Comparison of ENCODE assay signal across 1 cellular context in the genomic region with DNA sequence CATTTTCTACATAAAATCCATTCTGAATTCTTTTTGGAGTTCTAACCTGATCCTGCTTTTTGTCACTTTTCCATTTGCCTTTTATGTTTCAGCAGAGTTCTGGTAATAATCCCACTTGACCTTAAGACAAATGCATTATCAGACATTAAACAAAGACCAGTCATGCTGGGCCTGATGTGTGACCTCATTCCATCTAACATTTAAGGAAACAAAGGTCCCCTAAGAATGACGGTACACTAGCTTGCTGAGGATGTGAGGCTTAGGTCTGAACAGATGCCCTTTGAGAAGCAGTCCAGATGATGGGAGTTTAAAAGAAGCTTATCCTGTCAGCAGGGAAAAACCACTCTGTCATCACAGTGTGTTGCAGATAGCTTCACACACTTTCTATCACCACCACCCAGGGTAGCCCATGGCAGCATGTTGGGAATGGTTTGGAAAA.
TF ChIP-seq lines count a peak whose summit lies in the region.

No MANE protein-coding gene starts in this region.

TF ChIP-seq in IMR-90, 13 proteins besides CTCF, POLR2A, EP300 and RAD21:
- TF ChIP-seq NFE2L2 (IDR thresholded peaks at IDR 0.05; ENCODE audit: low read depth, low read length) (no peak), RFX5 (IDR thresholded peaks at IDR 0.05; ENCODE audit: low read depth, low read length) (no peak)
- TF ChIP-seq, protein P1, sequence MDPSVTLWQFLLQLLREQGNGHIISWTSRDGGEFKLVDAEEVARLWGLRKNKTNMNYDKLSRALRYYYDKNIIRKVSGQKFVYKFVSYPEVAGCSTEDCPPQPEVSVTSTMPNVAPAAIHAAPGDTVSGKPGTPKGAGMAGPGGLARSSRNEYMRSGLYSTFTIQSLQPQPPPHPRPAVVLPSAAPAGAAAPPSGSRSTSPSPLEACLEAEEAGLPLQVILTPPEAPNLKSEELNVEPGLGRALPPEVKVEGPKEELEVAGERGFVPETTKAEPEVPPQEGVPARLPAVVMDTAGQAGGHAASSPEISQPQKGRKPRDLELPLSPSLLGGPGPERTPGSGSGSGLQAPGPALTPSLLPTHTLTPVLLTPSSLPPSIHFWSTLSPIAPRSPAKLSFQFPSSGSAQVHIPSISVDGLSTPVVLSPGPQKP (IDR thresholded peaks at IDR 0.05; ENCODE audit: borderline replicate concordance, low read depth, low read length): no peak
TF ChIP-seq in IMR-90: peak in this region for 0.
